In the genomic region with DNA sequence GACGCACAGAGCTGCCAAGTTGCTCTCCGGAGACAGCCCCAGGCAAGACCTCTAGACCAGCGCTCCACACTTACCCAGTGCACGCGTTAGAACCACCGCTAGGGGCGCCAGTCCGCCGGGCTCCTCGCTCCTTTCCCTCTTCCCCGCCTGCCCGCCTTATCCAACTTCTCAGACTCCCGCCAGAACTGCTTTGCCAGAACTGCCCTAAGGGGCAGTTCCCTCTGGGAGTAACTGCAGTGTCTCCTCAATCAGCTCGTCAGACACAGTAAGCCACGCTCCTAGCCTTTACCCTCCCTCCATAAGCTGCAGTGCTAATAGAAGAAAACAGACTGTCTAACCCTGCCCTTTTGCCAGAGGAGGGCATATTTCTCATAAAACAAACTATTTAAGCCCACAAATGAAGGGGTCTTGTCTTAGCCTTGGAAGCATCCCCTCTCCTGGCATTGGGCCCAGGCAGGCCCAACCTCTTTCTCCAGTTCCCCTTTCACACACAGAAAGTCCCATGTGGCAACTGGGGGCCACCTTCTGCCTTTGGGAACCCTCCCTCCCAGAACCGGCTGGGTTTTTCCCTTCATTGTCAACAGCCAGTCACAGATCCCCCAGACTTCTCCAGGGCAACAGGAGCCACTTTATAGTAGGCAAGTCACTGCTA, we compare ENCODE assay signal across 1 cellular context.
TF ChIP-seq lines count a peak whose summit lies in the region.

No MANE protein-coding gene starts in this region.

TF ChIP-seq in H1, 55 proteins besides CTCF, POLR2A, EP300 and RAD21 (continued from another document):
- TF ChIP-seq RNF2 (IDR thresholded peaks at IDR 0.05; ENCODE audit: borderline replicate concordance, low read depth, low read length, missing control alignments, poor library complexity, severe bottlenecking) (no peak), TAF7 (optimal IDR thresholded peaks at IDR 0.05; ENCODE audit: borderline replicate concordance, low read depth, low read length) (no peak), TBP (IDR thresholded peaks at IDR 0.05; ENCODE audit: low read depth, low read length) (peak; percentile 42; the same call in 1 of the 2 replicates), RBBP5 (IDR thresholded peaks at IDR 0.05; ENCODE audit: borderline replicate concordance, low read depth, low read length) (no peak), CBX5 (IDR thresholded peaks at IDR 0.05; ENCODE audit: low read depth, low read length) (no peak), TAF1 (IDR thresholded peaks at IDR 0.05; ENCODE audit: low read depth, low read length) (no peak), SP2 (IDR thresholded peaks at IDR 0.05; ENCODE audit: low read length) (no peak), BRCA1 (IDR thresholded peaks at IDR 0.05; ENCODE audit: low read depth, low read length) (no peak), JUN (IDR thresholded peaks at IDR 0.05; ENCODE audit: low read depth, low read length) (no peak), CHD2 (IDR thresholded peaks at IDR 0.05; ENCODE audit: low read length) (no peak), BCL11A (IDR thresholded peaks at IDR 0.05; ENCODE audit: low read depth in 2 of 2, low read length in 2 of 2) (no peak), SIN3A (conservative IDR thresholded peaks at IDR 0.05 in 1 of 2, IDR thresholded peaks at IDR 0.05 in 1 of 2; ENCODE audit: low read depth in 1 of 2, low read length in 2 of 2) (peak; percentile 52 to 85; a peak in 2 of 4 replicates), GTF2F1 (IDR thresholded peaks at IDR 0.05; ENCODE audit: borderline replicate concordance, low read depth, low read length) (no peak), EZH2 (IDR thresholded peaks at IDR 0.05; ENCODE audit: low read depth, low read length, severe bottlenecking) (no peak), GABPA (IDR thresholded peaks at IDR 0.05; ENCODE audit: borderline replicate concordance, insufficient read depth, low read length) (peak; percentile 52; the same call in 1 of the 2 replicates), SP1 (IDR thresholded peaks at IDR 0.05; ENCODE audit: low read depth, low read length) (0 out of 2 replicates have a peak, but pooled peaks have one; percentile 47), BACH1 (IDR thresholded peaks at IDR 0.05; ENCODE audit: low read length) (no peak), NANOG (IDR thresholded peaks at IDR 0.05; ENCODE audit: insufficient read depth, low read depth, low read length, poor library complexity, severe bottlenecking) (peak; percentile 40), CREB1 (IDR thresholded peaks at IDR 0.05) (peak; percentile 57; the same call in 1 of the 2 replicates), TCF12 (IDR thresholded peaks at IDR 0.05; ENCODE audit: low read depth, low read length) (no peak), JUND (IDR thresholded peaks at IDR 0.05; ENCODE audit: low read length) (no peak), SRF (IDR thresholded peaks at IDR 0.05; ENCODE audit: low read depth, low read length) (no peak), KDM4A (IDR thresholded peaks at IDR 0.05; ENCODE audit: low read depth, low read length, severe bottlenecking) (no peak), YY1 (IDR thresholded peaks at IDR 0.05; ENCODE audit: low read depth, low read length) (no peak)
- TF ChIP-seq, protein P1, sequence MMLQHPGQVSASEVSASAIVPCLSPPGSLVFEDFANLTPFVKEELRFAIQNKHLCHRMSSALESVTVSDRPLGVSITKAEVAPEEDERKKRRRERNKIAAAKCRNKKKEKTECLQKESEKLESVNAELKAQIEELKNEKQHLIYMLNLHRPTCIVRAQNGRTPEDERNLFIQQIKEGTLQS (IDR thresholded peaks at IDR 0.05; ENCODE audit: insufficient read depth, low read depth, low read length) = no peak
- TF ChIP-seq, protein P2, sequence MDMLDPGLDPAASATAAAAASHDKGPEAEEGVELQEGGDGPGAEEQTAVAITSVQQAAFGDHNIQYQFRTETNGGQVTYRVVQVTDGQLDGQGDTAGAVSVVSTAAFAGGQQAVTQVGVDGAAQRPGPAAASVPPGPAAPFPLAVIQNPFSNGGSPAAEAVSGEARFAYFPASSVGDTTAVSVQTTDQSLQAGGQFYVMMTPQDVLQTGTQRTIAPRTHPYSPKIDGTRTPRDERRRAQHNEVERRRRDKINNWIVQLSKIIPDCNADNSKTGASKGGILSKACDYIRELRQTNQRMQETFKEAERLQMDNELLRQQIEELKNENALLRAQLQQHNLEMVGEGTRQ (IDR thresholded peaks at IDR 0.05; ENCODE audit: low read length) = no peak
- TF ChIP-seq, protein P3, sequence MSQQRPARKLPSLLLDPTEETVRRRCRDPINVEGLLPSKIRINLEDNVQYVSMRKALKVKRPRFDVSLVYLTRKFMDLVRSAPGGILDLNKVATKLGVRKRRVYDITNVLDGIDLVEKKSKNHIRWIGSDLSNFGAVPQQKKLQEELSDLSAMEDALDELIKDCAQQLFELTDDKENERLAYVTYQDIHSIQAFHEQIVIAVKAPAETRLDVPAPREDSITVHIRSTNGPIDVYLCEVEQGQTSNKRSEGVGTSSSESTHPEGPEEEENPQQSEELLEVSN (IDR thresholded peaks at IDR 0.05) = peak; percentile 95
- TF ChIP-seq, protein P4, sequence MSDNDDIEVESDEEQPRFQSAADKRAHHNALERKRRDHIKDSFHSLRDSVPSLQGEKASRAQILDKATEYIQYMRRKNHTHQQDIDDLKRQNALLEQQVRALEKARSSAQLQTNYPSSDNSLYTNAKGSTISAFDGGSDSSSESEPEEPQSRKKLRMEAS (IDR thresholded peaks at IDR 0.05) = peak; percentile 89
